ENCODE assay signal across 11 cellular contexts in the genomic region with DNA sequence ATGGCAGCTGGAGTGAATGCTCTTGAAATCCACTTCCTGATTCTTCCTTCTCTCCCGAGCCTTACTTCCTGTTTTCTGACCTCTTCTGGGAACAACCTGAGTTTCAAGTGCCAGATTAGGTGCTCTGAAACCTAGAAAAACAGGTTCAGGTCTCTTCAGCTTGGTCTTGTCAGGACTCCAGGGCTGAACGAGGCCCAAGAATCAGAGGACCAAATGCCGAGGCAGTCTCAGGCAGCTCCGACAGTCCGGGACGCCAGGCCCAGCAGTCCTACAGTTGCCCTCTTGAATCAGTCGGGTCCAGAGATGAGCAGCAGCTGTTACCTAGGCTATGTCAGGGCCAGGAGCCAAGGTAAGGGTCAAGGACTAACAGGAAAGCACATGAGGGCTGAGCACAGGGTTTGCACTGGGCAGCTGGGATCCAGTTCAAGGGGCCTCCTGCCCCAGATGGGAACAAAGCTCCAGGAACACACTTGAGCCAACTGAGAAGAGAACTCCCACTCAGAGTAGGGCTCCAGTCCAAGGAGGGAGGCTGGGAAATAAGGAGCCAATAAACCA. TPM values are rescaled to one million over a fixed set of nuclear protein-coding genes. Genes with fewer than 3 reads are reported as not detected.
DNase-seq lines count a peak whose midpoint lies in the region; ATAC-seq and TF ChIP-seq lines count a peak whose summit lies in the region.
"Had no signal": no experiment of that assay in that cellular context is flagged by ENCODE, and none has a peak within 500 bp of the region (broad histone marks: within the 10 kb centered on the region; RNA-seq: fewer than 3 reads in every experiment).

No MANE protein-coding gene starts in this region.

- H3K27ac Mint-ChIP-seq in MCF 10A (ENCODE audit: low read depth, unreplicated experiment) = no peak overlapping the region
- no peak overlapping the region for H3K27ac Mint-ChIP-seq in nephron progenitor cell
- H3K27ac Mint-ChIP-seq: memory B cell had no signal

- TF ChIP-seq POLR2A in breast epithelium (IDR thresholded peaks at IDR 0.05) = no peak
- no peak for TF ChIP-seq POLR2A in gastroesophageal sphincter (IDR thresholded peaks at IDR 0.05)
- no peak for TF ChIP-seq POLR2A in uterus (IDR thresholded peaks at IDR 0.05)

- H3K9me3 Mint-ChIP-seq in MCF 10A (ENCODE audit: unreplicated experiment) = no peaks in the 10 kb centered on the region
- no peaks in the 10 kb centered on the region for H3K9me3 Mint-ChIP-seq in nephron progenitor cell
- H3K9me3 Mint-ChIP-seq: memory B cell had no signal

- TF ChIP-seq EP300 in gastroesophageal sphincter (IDR thresholded peaks at IDR 0.05) = no peak

- peaks cover 26% of the 10 kb centered on the region for H3K4me1 Mint-ChIP-seq in MCF 10A (ENCODE audit: insufficient read depth, unreplicated experiment)
- H3K4me1 Mint-ChIP-seq in nephron progenitor cell = peaks cover 35% of the 10 kb centered on the region

- no peak overlapping the region for H3K4me3 Mint-ChIP-seq in MCF 10A (ENCODE audit: unreplicated experiment)
- H3K4me3 Mint-ChIP-seq in nephron progenitor cell = no peak overlapping the region
- H3K4me3 Mint-ChIP-seq: memory B cell had no signal

- H3K18ac ChIP-seq in neuronal stem cell (ENCODE audit: low read length) = peak overlapping the region; percentile 55

- H3K27ac ChIP-seq in breast epithelium = peak overlapping the region; percentile 60 to 86
- H3K27ac ChIP-seq in gastroesophageal sphincter = peak overlapping the region in 3 of 4 donors; percentile 61 to 70 (median 66)
- no peak overlapping the region for H3K27ac ChIP-seq in neuronal stem cell (replicated peaks; ENCODE audit: low read length)
- peak overlapping the region; percentile 74 to 91 for H3K27ac ChIP-seq in uterus

- H4K8ac ChIP-seq in neuronal stem cell (ENCODE audit: low read depth, low read length) = no peak overlapping the region

- POLR2A ChIA-PET in MCF 10A (lab: Yijun Ruan, JAX) = interaction anchor here (0.7 to 1.3 kb wide), 2 partner anchors 9 to 10 kb away, joined by 3 to 5 read pairs; no protein-coding TSS in a partner anchor

- H3K9ac ChIP-seq in neuronal stem cell (ENCODE audit: low read depth, low read length, poor library complexity) = no peak overlapping the region

- no peaks in the 10 kb centered on the region for H3K79me1 ChIP-seq in neuronal stem cell (ENCODE audit: low read depth, low read length)

- no peak overlapping the region for H3K14ac ChIP-seq in neuronal stem cell (ENCODE audit: low read length)

- H3K36me3 Mint-ChIP-seq in MCF 10A (ENCODE audit: insufficient read depth, unreplicated experiment) (no peaks in the 10 kb centered on the region), nephron progenitor cell (ENCODE audit: low read depth) (no peaks in the 10 kb centered on the region)
- H3K36me3 Mint-ChIP-seq: memory B cell had no signal

- H3K23ac ChIP-seq in neuronal stem cell (ENCODE audit: low read depth, low read length, poor library complexity) = no peak overlapping the region

- H2AK5ac ChIP-seq in neuronal stem cell (ENCODE audit: low read depth, low read length) = no peak overlapping the region

- CTCF ChIA-PET in MCF 10A (lab: Yijun Ruan, JAX) = interaction anchor here (0.6 to 1.1 kb wide), 6 partner anchors 11 to 436 kb away, joined by 3 read pairs; no protein-coding TSS in a partner anchor

- H3K27me3 ChIP-seq in breast epithelium (no peaks in the 10 kb centered on the region), gastroesophageal sphincter (no peaks in the 10 kb centered on the region), neuronal stem cell (ENCODE audit: control insufficient read depth in 3 of 3, insufficient read depth in 3 of 3, low read depth in 1 of 3, low read length in 3 of 3) (peaks cover 0 to 3% (median 0%) of the 10 kb centered on the region in 3 experiments), uterus (no peaks in the 10 kb centered on the region)

- H2AFZ ChIP-seq in neuronal stem cell (ENCODE audit: low read length) = peak overlapping the region; percentile 42

- H3K4me2 ChIP-seq in neuronal stem cell (ENCODE audit: insufficient read depth, low read length, poor library complexity, severe bottlenecking) = no peak overlapping the region

- H3K36me3 ChIP-seq in breast epithelium (no peaks in the 10 kb centered on the region), gastroesophageal sphincter (no peaks in the 10 kb centered on the region), neuronal stem cell (replicated peaks in 1 of 2; ENCODE audit: control insufficient read depth in 2 of 2, insufficient read depth in 2 of 2, low read length in 2 of 2) (no peaks in the 10 kb centered on the region), uterus (no peaks in the 10 kb centered on the region)

- H3K4me1 ChIP-seq in breast epithelium (peaks cover 0 to 8% of the 10 kb centered on the region in 2 donors), gastroesophageal sphincter (peaks cover 0 to 16% (median 10%) of the 10 kb centered on the region in 3 donors), neuronal stem cell (ENCODE audit: control insufficient read depth in 2 of 2, insufficient read depth in 1 of 2, low read depth in 1 of 2, low read length in 2 of 2) (peaks cover 5 to 13% of the 10 kb centered on the region in 2 donors), uterus (peaks cover 4 to 13% of the 10 kb centered on the region in 2 donors)

- no peak for DNase-seq in breast epithelium (ENCODE audit: low spot score in 2 of 2)
- DNase-seq in MCF 10A (ENCODE audit: unreplicated experiment) = no peak
- DNase-seq in neuronal stem cell (ENCODE audit: low spot score) = no peak
- peak; percentile 88 for DNase-seq in uterus
- no peak for DNase-seq in NCI-H128 (lab: John Stamatoyannopoulos, UW; ENCODE audit: unreplicated experiment)
- DNase-seq in nephron progenitor cell = no peak
- no peak for DNase-seq in SK-N-DZ (ENCODE audit: low spot score)
- DNase-seq: activated CD8-positive, alpha-beta memory T cell treated with anti-CD3 and anti-CD28 coated beads, Interleukin-2, amount 50 U/mL, for 4 hours had no signal

- peak; percentile 58 for ATAC-seq in gastroesophageal sphincter

- H2BK15ac ChIP-seq in neuronal stem cell (ENCODE audit: low read length) = peak overlapping the region; percentile 22

- H3K9me3 ChIP-seq in breast epithelium = no peaks in the 10 kb centered on the region
- H3K9me3 ChIP-seq in gastroesophageal sphincter = no peaks in the 10 kb centered on the region
- no peaks in the 10 kb centered on the region for H3K9me3 ChIP-seq in neuronal stem cell (replicated peaks in 1 of 2; ENCODE audit: control insufficient read depth in 2 of 2, insufficient read depth in 1 of 2, low read depth in 1 of 2, low read length in 2 of 2)
- no peaks in the 10 kb centered on the region for H3K9me3 ChIP-seq in uterus

- no peak overlapping the region for H2BK120ac ChIP-seq in neuronal stem cell (ENCODE audit: low read depth, low read length)

- H2BK5ac ChIP-seq in neuronal stem cell (ENCODE audit: low read length) = no peak overlapping the region

- H4K91ac ChIP-seq in neuronal stem cell (ENCODE audit: low read depth, low read length, poor library complexity) = no peak overlapping the region

- H3K27me3 Mint-ChIP-seq in MCF 10A (ENCODE audit: insufficient read depth, unreplicated experiment) (no peaks in the 10 kb centered on the region), nephron progenitor cell (ENCODE audit: low read depth, poor library complexity) (peaks cover 12% of the 10 kb centered on the region)

- H2BK12ac ChIP-seq in neuronal stem cell (ENCODE audit: low read length) = peak overlapping the region; percentile 25

- 0% methylated on average over 1 of the region's 7 CpGs for WGBS in gastroesophageal sphincter (ENCODE audit: low coverage in 1 of 2), 2 donors
- no CpG with 5 or more reads among the region's 7 CpGs for WGBS in neuronal stem cell (ENCODE audit: extremely low coverage in 2 of 2, insufficient read length in 2 of 2, insufficient replicate concordance in 1 of 2), 2 donors

- no peak overlapping the region for H3K4ac ChIP-seq in neuronal stem cell (ENCODE audit: low read length)

- no peak for TF ChIP-seq CTCF in breast epithelium (IDR thresholded peaks at IDR 0.05)
- TF ChIP-seq CTCF in MCF 10A (IDR thresholded peaks at IDR 0.05; ENCODE audit: unreplicated experiment) = no peak
- TF ChIP-seq CTCF in gastroesophageal sphincter (IDR thresholded peaks at IDR 0.05) = no peak
- no peak for TF ChIP-seq CTCF in uterus (IDR thresholded peaks at IDR 0.05)
- no peak for TF ChIP-seq CTCF in nephron progenitor cell (IDR thresholded peaks at IDR 0.05)

- no TSS peak for BruUV-seq in MCF 10A (replicated peaks; lab: Mats Ljungman, UMichigan)

- intact Hi-C loops in breast epithelium (cut with DNase I; ENCODE audit: low total_unique reads) (loop anchor here (1.0 kb wide), 1 partner anchor 7 kb away; no protein-coding TSS in a partner anchor), MCF 10A (cut with micrococcal nuclease) (no loop called here), uterus (cut with DNase I; ENCODE audit: low total_unique reads) (no loop called here)

- H3K4me3 ChIP-seq in breast epithelium (no peak overlapping the region), gastroesophageal sphincter (no peak overlapping the region), neuronal stem cell (ENCODE audit: low read length in 2 of 2) (no peak overlapping the region), uterus (no peak overlapping the region)

RNA-seq across cellular contexts. Expression of gene ADRA1B, which starts 38.3 kb away (rescaled TPM):
- total RNA-seq in breast epithelium (1 to 10 TPM in 1 of 3 donors, under 1 TPM in 2; 0.33 to 2.9 (median 0.88) TPM), MCF 10A (2022) (0.14 TPM in 1 of 2 replicates, not detected in the other), gastroesophageal sphincter (1 to 10 TPM in 3 of 4 donors, under 1 TPM in 1; 0.67 to 5.3 (median 3.0) TPM), uterus (1 to 10 TPM in 2 of 4 donors, under 1 TPM in 1, not detected in 1; under 0.01 to 5.2 (median 1.2) TPM)
- polyA plus RNA-seq in neuronal stem cell (2013, experiment 1 of 2) = 0.14 TPM
- 0.18 TPM for polyA plus RNA-seq in neuronal stem cell (2013, experiment 2 of 2)
- not detected in 2 replicates for polyA plus RNA-seq in SK-N-DZ (2014; cell fraction: cytosol; rRNA removed)
- not detected in 2 replicates for polyA plus RNA-seq in SK-N-DZ (2014; cell fraction: nucleus; rRNA removed)
- total RNA-seq: A673 had no signal

Comparison
In these comparisons a context has a peak if more than half of its experiments do, and no peak if none do; other contexts are left out.
1. DNase-seq: peak in uterus (2 of 2); none in breast epithelium (0 of 2), MCF 10A (single experiment), neuronal stem cell (single experiment), NCI-H128 (single experiment), nephron progenitor cell (single experiment) and SK-N-DZ (single experiment).